19 cellular contexts compared by ENCODE assay signal in the genomic region with DNA sequence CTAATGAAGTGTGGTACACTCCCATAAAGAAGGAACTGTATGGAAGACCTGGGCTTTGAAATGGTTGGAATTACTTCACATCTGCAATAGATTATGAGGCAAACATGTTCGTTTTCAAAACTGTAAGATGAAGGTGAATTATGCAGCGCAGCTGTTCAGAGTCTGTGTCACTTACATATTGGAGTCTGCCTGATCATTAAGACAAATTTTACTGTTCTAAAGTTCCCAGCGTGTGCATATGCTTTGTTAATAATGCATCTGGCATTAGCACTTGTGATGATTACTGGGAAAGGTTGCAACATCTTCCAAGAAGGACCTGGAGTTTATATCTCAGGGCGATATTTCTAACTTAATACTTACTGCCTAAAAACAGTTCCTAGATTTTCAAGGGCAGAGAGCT.
"Had no signal": no experiment of that assay in that cellular context is flagged by ENCODE, and none has a peak within 500 bp of the region (broad histone marks: within the 10 kb centered on the region; RNA-seq: fewer than 3 reads in every experiment).

No MANE protein-coding gene starts in this region.

- H3K9me3 ChIP-seq: Peyer's patch, SJCRH30 had no signal

- ATAC-seq: K562, Right ventricle myocardium inferior had no signal

- H3K4me3 ChIP-seq: K562, PC-9, Peyer's patch, SJCRH30 had no signal

- DNase-seq: Kasumi-1, MV-4-11, NCI-H1048, NCI-H1105, NCI-H1436 treated with DMSO at 0.1 percent for 48 hours, NCI-H1694, NCI-H187 treated with DMSO at 0.1 percent for 48 hours, NCI-H2029 treated with DMSO at 0.1 percent for 48 hours, NCI-H2171 treated with DMSO at 0.1 percent for 48 hours, NCI-H510A, NCI-H526 treated with DMSO at 0.1 percent for 48 hours, NCI-H748 treated with DMSO at 0.1 percent for 48 hours, PC-9, Peyer's patch, SHP77 treated with DMSO at 0.1 percent for 48 hours, SJCRH30 had no signal

- H3K9ac ChIP-seq: KMS-11 had no signal

- H3K36me3 ChIP-seq: Peyer's patch, SJCRH30 had no signal

- H3K27ac ChIP-seq: KMS-11, PC-9, Peyer's patch, SJCRH30 had no signal
